In genomic region chr12:7509793-7510470, GRCh38 we compare ENCODE assay signal across 6 cellular contexts. TPM values are rescaled to one million over a fixed set of nuclear protein-coding genes. Genes with fewer than 3 reads are reported as not detected.
"Had no signal": no experiment of that assay in that cellular context is flagged by ENCODE, and none has a peak within 500 bp of the region (broad histone marks: within the 10 kb centered on the region; RNA-seq: fewer than 3 reads in every experiment).

No MANE protein-coding gene starts in this region.

RNA-seq across cellular contexts. Expression of gene CD163, which starts 6.4 kb away (rescaled TPM):
- total RNA-seq: M059J, OCI-LY7, PC-9, RPMI7951, SJCRH30, SK-MEL-5 had no signal
